Comparison of ENCODE assay signal across 8 cellular contexts in genomic region chr13:91722267-91722884, GRCh38.
DNase-seq lines count a peak whose midpoint lies in the region; ATAC-seq, FAIRE-seq and TF ChIP-seq lines count a peak whose summit lies in the region.

No MANE protein-coding gene starts in this region.

- no peak for FAIRE-seq in keratinocyte (lab: Jason Lieb, UNC)

- H3K27me3 Mint-ChIP-seq in WTC11 (ENCODE audit: low read depth), result no peaks in the 10 kb centered on the region

- H3K4me2 ChIP-seq in Loucy (ENCODE audit: low read depth, low read length, poor library complexity, severe bottlenecking) (no peak overlapping the region), keratinocyte (ENCODE audit: control insufficient read depth, extremely low read depth, insufficient read depth, low read depth, low read length) (no peak overlapping the region)

- H3F3A ChIP-seq in Loucy (ENCODE audit: low read depth), result no peaks in the 10 kb centered on the region

- no peaks in the 10 kb centered on the region for H3K9me1 ChIP-seq in keratinocyte (ENCODE audit: control insufficient read depth, extremely low read depth, insufficient read depth, low read length)

- H3K9ac ChIP-seq in Loucy (ENCODE audit: low read depth, low read length, poor library complexity, severe bottlenecking), result no peak overlapping the region
- H3K9ac ChIP-seq in keratinocyte (ENCODE audit: control insufficient read depth, extremely low read depth, insufficient read depth, low read length), result no peak overlapping the region

- intact Hi-C loops in sciatic nerve (cut with DNase I), result no loop called here

- TF ChIP-seq CTCF in GM10248 (IDR thresholded peaks at IDR 0.05; ENCODE audit: control extremely low read depth, extremely low read depth, low read depth, missing control alignments) (peak; percentile 42), Loucy (conservative IDR thresholded peaks at IDR 0.05; ENCODE audit: low read length) (peak; percentile 74), WTC11 (IDR thresholded peaks at IDR 0.05) (peak; percentile 60), keratinocyte (optimal IDR thresholded peaks at IDR 0.05 in 1 of 3, IDR thresholded peaks at IDR 0.05 in 1 of 3, conservative IDR thresholded peaks at IDR 0.05 in 1 of 3; ENCODE audit: extremely low read depth in 1 of 3, insufficient read depth in 2 of 3, low read length in 3 of 3) (peak in 2 of 3 experiments; percentile 40 to 44)

- H3K27ac Mint-ChIP-seq in WTC11, result no peak overlapping the region

- H3K4me3 ChIP-seq in Loucy (ENCODE audit: low read length, poor library complexity, severe bottlenecking) (no peak overlapping the region), keratinocyte (ENCODE audit: control insufficient read depth in 2 of 3, extremely low read depth in 1 of 3, insufficient read depth in 2 of 3, low read depth in 1 of 3, low read length in 3 of 3) (no peak overlapping the region)

- H3K4me1 Mint-ChIP-seq in WTC11, result peaks cover 12% of the 10 kb centered on the region

- H3K9me2 ChIP-seq in Loucy (replicated peaks; ENCODE audit: low read depth, low read length), result no peaks in the 10 kb centered on the region

- no peak overlapping the region for H3K4me3 Mint-ChIP-seq in WTC11

- H3K36me3 ChIP-seq in Loucy (ENCODE audit: insufficient read depth, low read length) (no peaks in the 10 kb centered on the region), keratinocyte (ENCODE audit: control insufficient read depth in 2 of 2, extremely low read depth in 1 of 2, insufficient read depth in 2 of 2, low read length in 2 of 2) (no peaks in the 10 kb centered on the region)

- no peaks in the 10 kb centered on the region for H3K36me3 Mint-ChIP-seq in WTC11

- no peaks in the 10 kb centered on the region for H3K27me3 ChIP-seq in Loucy (ENCODE audit: insufficient read depth, low read length, poor library complexity, severe bottlenecking)
- H3K27me3 ChIP-seq in keratinocyte (ENCODE audit: control insufficient read depth, extremely low read depth, insufficient read depth, low read length), result no peaks in the 10 kb centered on the region

- CTCF ChIA-PET in GM10248 (lab: Yijun Ruan, JAX), result interaction anchor here (0.6 to 2.4 kb wide), 17 partner anchors 9 to 588 kb away, joined by 3 to 12 read pairs (median 3); no protein-coding TSS in a partner anchor
- CTCF ChIA-PET in WTC11 (lab: Charles Lee), result interaction anchor here (0.8 to 1.7 kb wide), 4 partner anchors 8 to 341 kb away, joined by 3 to 7 read pairs (median 4); no protein-coding TSS in a partner anchor

- DNase-seq in GM10248 (ENCODE audit: extremely low spot score), result peak; percentile 15
- no peak for DNase-seq in WTC11 (ENCODE audit: low spot score)
- DNase-seq in keratinocyte (ENCODE audit: low read depth, low spot score), result no peak
- no peak for DNase-seq in sciatic nerve (ENCODE audit: low spot score)
- DNase-seq in NCI-H226, result no peak
- no peak for DNase-seq in COLO668 (lab: John Stamatoyannopoulos, UW; ENCODE audit: unreplicated experiment)

- H3K9me3 Mint-ChIP-seq in WTC11, result no peaks in the 10 kb centered on the region

- H2AFZ ChIP-seq in Loucy (ENCODE audit: low read length) (peak overlapping the region; percentile 60; the same call in 1 of the 2 replicates), keratinocyte (ENCODE audit: control insufficient read depth, low read length) (no peak overlapping the region)

- ATAC-seq in WTC11 (no peak), HG03025 (IDR thresholded peaks at IDR 0.05; ENCODE audit: low FRiP score, unreplicated experiment) (no peak), sciatic nerve (no peak)

- POLR2A ChIA-PET in GM10248 (lab: Yijun Ruan, JAX), result no interaction called here
- POLR2A ChIA-PET in WTC11 (lab: Charles Lee), result no interaction called here

- H4K20me1 ChIP-seq in Loucy (ENCODE audit: insufficient read depth, low read length, poor library complexity, severe bottlenecking) (no peaks in the 10 kb centered on the region), keratinocyte (ENCODE audit: control insufficient read depth, extremely low read depth, insufficient read depth, low read length) (no peaks in the 10 kb centered on the region)

- H3K4me1 ChIP-seq in Loucy (ENCODE audit: insufficient read depth, low read length, poor library complexity, severe bottlenecking) (no peaks in the 10 kb centered on the region), keratinocyte (ENCODE audit: control insufficient read depth, extremely low read depth, insufficient read depth, low read length) (no peaks in the 10 kb centered on the region)

- no peaks in the 10 kb centered on the region for H3K9me3 ChIP-seq in Loucy (ENCODE audit: insufficient read depth, low read depth, low read length)
- no peaks in the 10 kb centered on the region for H3K9me3 ChIP-seq in keratinocyte (ENCODE audit: control insufficient read depth, low read depth, low read length)

- no peak overlapping the region for H3K27ac ChIP-seq in keratinocyte (ENCODE audit: control insufficient read depth, insufficient read depth, low read length)

- H3K79me2 ChIP-seq in Loucy (ENCODE audit: insufficient read depth, low read length), result no peaks in the 10 kb centered on the region
- no peaks in the 10 kb centered on the region for H3K79me2 ChIP-seq in keratinocyte (ENCODE audit: control insufficient read depth, insufficient read depth, low read length)

- dilution Hi-C loops in keratinocyte (cut with MboI; ENCODE audit: extremely low pct_ligation_motif_present, low sequenced_read_pairs), result no loop called here

TF ChIP-seq in WTC11, 78 proteins besides CTCF, POLR2A, EP300 and RAD21:
- TF ChIP-seq ETV6 (CRISPR knock-in tag; IDR thresholded peaks at IDR 0.05) (no peak), ZNF232 (CRISPR knock-in tag; IDR thresholded peaks at IDR 0.05) (no peak), MLX (CRISPR knock-in tag; IDR thresholded peaks at IDR 0.05) (no peak), JAZF1 (CRISPR knock-in tag; IDR thresholded peaks at IDR 0.05) (no peak)
